ENCODE assay signal across 10 cellular contexts in genomic region chr3:12810963-12811362, GRCh38. TPM values are rescaled to one million over a fixed set of nuclear protein-coding genes. Genes with fewer than 3 reads are reported as not detected.
DNase-seq lines count a peak whose midpoint lies in the region; ATAC-seq and TF ChIP-seq lines count a peak whose summit lies in the region.
"Had no signal": no experiment of that assay in that cellular context is flagged by ENCODE, and none has a peak within 500 bp of the region (broad histone marks: within the 10 kb centered on the region; RNA-seq: fewer than 3 reads in every experiment).

No MANE protein-coding gene starts in this region.

- no peaks in the 10 kb centered on the region for H3K36me3 Mint-ChIP-seq in activated T-cell treated with anti-CD3 and anti-CD28 coated beads, Interleukin-2, amount 50 U/mL, for 24 hours (ENCODE audit: low read depth)

- CTCF ChIA-PET in OCI-LY7 (lab: Charles Lee; ENCODE audit: unreplicated experiment) = no interaction called here

- H3K4me1 ChIP-seq in OCI-LY7 (ENCODE audit: insufficient read depth, low read length, poor library complexity, severe bottlenecking) (peaks cover 9% of the 10 kb centered on the region), esophagus squamous epithelium (peaks cover 4 to 22% (median 12%) of the 10 kb centered on the region in 3 donors), spleen (peaks cover 11 to 32% (median 13%) of the 10 kb centered on the region in 6 donors)

- H3K4me1 Mint-ChIP-seq in activated T-cell treated with anti-CD3 and anti-CD28 coated beads, Interleukin-2, amount 50 U/mL, for 24 hours (ENCODE audit: low read depth) = peaks cover 9% of the 10 kb centered on the region

- no peak overlapping the region for H2AFZ ChIP-seq in OCI-LY7 (ENCODE audit: low read length)

- TF ChIP-seq CTCF in OCI-LY7 (conservative IDR thresholded peaks at IDR 0.05; ENCODE audit: low read length) = no peak
- TF ChIP-seq CTCF in esophagus squamous epithelium (IDR thresholded peaks at IDR 0.05) = no peak
- TF ChIP-seq CTCF in spleen (IDR thresholded peaks at IDR 0.05 in 8 of 11, conservative IDR thresholded peaks at IDR 0.05 in 3 of 11) = no peak

- H3K27me3 Mint-ChIP-seq in activated T-cell treated with anti-CD3 and anti-CD28 coated beads, Interleukin-2, amount 50 U/mL, for 24 hours = no peaks in the 10 kb centered on the region

- intact Hi-C loops in OCI-LY7 (cut with micrococcal nuclease; ENCODE audit: unreplicated experiment) = no loop called here
- intact Hi-C loops in esophagus squamous epithelium (cut with DNase I) = no loop called here
- intact Hi-C loops in spleen (cut with DNase I; ENCODE audit: low total_unique reads) = no loop called here

- no peak for ATAC-seq in HG02678 (IDR thresholded peaks at IDR 0.05; ENCODE audit: unreplicated experiment)
- no peak for ATAC-seq in GM18868 (IDR thresholded peaks at IDR 0.05; ENCODE audit: unreplicated experiment)

- peak overlapping the region; percentile 65 for H3K4me3 Mint-ChIP-seq in activated T-cell treated with anti-CD3 and anti-CD28 coated beads, Interleukin-2, amount 50 U/mL, for 24 hours

- no peak overlapping the region for H3K27ac ChIP-seq in OCI-LY7 (ENCODE audit: low read depth, low read length, poor library complexity, severe bottlenecking)
- peak overlapping the region in 3 of 4 donors; percentile 71 to 90 (median 85) for H3K27ac ChIP-seq in esophagus squamous epithelium
- H3K27ac ChIP-seq in spleen = peak overlapping the region in 6 of 8 donors; percentile 54 to 81 (median 76)

- POLR2A ChIA-PET in OCI-LY7 (lab: Charles Lee) = interaction anchor here (0.6 to 1.0 kb wide), 2 partner anchors 10 to 54 kb away, joined by 3 to 5 read pairs; no protein-coding TSS in a partner anchor

- TF ChIP-seq POLR2A in esophagus squamous epithelium (IDR thresholded peaks at IDR 0.05) = no peak
- no peak for TF ChIP-seq POLR2A in spleen (IDR thresholded peaks at IDR 0.05)

- H3K36me3 ChIP-seq in OCI-LY7 (ENCODE audit: insufficient read depth, low read length) (peaks cover 4% of the 10 kb centered on the region; the same call in 1 of the 2 replicates), esophagus squamous epithelium (peaks cover 0 to 16% (median 0%) of the 10 kb centered on the region in 3 donors), spleen (peaks cover 0 to 30% (median 1%) of the 10 kb centered on the region in 6 donors)

- no peaks in the 10 kb centered on the region for H3K9me3 Mint-ChIP-seq in activated T-cell treated with anti-CD3 and anti-CD28 coated beads, Interleukin-2, amount 50 U/mL, for 24 hours

- H4K20me1 ChIP-seq in OCI-LY7 (ENCODE audit: insufficient read depth, low read length) = 0 out of 2 replicates have a peak, but pooled peaks cover 6% of the 10 kb centered on the region

- H3K9me3 ChIP-seq in OCI-LY7 (ENCODE audit: low read length) (no peaks in the 10 kb centered on the region), esophagus squamous epithelium (no peaks in the 10 kb centered on the region), spleen (no peaks in the 10 kb centered on the region)

- H3K9me2 ChIP-seq in OCI-LY7 (ENCODE audit: insufficient read depth, low read length) = no peaks in the 10 kb centered on the region

- DNase-seq in activated T-cell treated with anti-CD3 and anti-CD28 coated beads, Interleukin-2, amount 50 U/mL, for 24 hours = no peak
- DNase-seq in activated T-cell treated with anti-CD3 and anti-CD28 coated beads for 4 hours (no peak), OCI-LY7 (ENCODE audit: low spot score) (no peak), esophagus squamous epithelium (lab: John Stamatoyannopoulos, UW) (no peak), spleen (peak; percentile 70)
- no peak for DNase-seq in stimulated activated CD4-positive, alpha-beta T cell treated with anti-CD3 and anti-CD28 coated beads, Interleukin-15, amount 100 ng/mL, for 24 hours

- H3K27ac Mint-ChIP-seq in activated T-cell treated with anti-CD3 and anti-CD28 coated beads, Interleukin-2, amount 50 U/mL, for 24 hours = no peak overlapping the region

- H3K27me3 ChIP-seq in esophagus squamous epithelium (no peaks in the 10 kb centered on the region), spleen (replicated peaks in 1 of 7) (no peaks in the 10 kb centered on the region)
- H3K27me3 ChIP-seq: dorsolateral prefrontal cortex had no signal

- H3K4me3 ChIP-seq in OCI-LY7 (ENCODE audit: low read depth, low read length, poor library complexity, severe bottlenecking) (no peak overlapping the region), esophagus squamous epithelium (no peak overlapping the region), spleen (peak overlapping the region in 1 of 8 donors; percentile 80)

- no TSS peak for BruUV-seq in OCI-LY7 (replicated peaks; lab: Mats Ljungman, UMichigan)

- WGBS in esophagus squamous epithelium, 2 donors = 0 to 72% methylated on average over 1 to 2 of the region's 5 CpGs
- 70 to 90% (median 79%) methylated on average over 2 to 5 of the region's 5 CpGs for WGBS in spleen, 5 donors

- H3K79me2 ChIP-seq in OCI-LY7 (ENCODE audit: insufficient read depth, low read depth, low read length) = no peaks in the 10 kb centered on the region

- peak overlapping the region; percentile 47; the same call in 1 of the 2 replicates for H3K4me2 ChIP-seq in OCI-LY7 (ENCODE audit: low read length)

RNA-seq across cellular contexts. Expression of gene CAND2, which starts 14.5 kb away (rescaled TPM):
- 8.9 and 11.0 TPM in 2 replicates for total RNA-seq in OCI-LY7 (2014; rRNA removed; shearing (Covaris generic))
- 4.0 and 4.1 TPM in 2 replicates for total RNA-seq in OCI-LY7 (2022)
- total RNA-seq in esophagus squamous epithelium = 1 to 10 TPM in 1 of 4 donors, under 1 TPM in 3; 0.61 to 1.7 (median 0.91) TPM
- 10 to 100 TPM in 1 of 7 donors, 1 to 10 TPM in 6; 4.0 to 12.2 (median 8.0) TPM for total RNA-seq in spleen
- polyA plus RNA-seq in spleen = 1 to 10 TPM in 1 of 3 donors, under 1 TPM in 2; 0.78 to 2.6 (median 0.88) TPM

RNA-seq across cellular contexts. Expression of gene RPL32, which starts 30.4 kb away (rescaled TPM):
- total RNA-seq in OCI-LY7 (2014; rRNA removed; shearing (Covaris generic)) = 3,339 and 3,717 TPM in 2 replicates
- 2,099 and 2,324 TPM in 2 replicates for total RNA-seq in OCI-LY7 (2022)
- total RNA-seq in esophagus squamous epithelium = 100 to 1,000 TPM; 657 to 937 (median 873) TPM
- 1,000 to 10,000 TPM in 6 of 7 donors, 100 to 1,000 TPM in 1; 911 to 1,835 (median 1,346) TPM for total RNA-seq in spleen
- polyA plus RNA-seq in spleen = 1,000 to 10,000 TPM; 3,289 to 6,164 (median 6,022) TPM

RNA-seq across cellular contexts. Expression of gene TMEM40, which starts 51.9 kb away (rescaled TPM):
- total RNA-seq in OCI-LY7 (2014; rRNA removed; shearing (Covaris generic)) = not detected in 2 replicates
- total RNA-seq in OCI-LY7 (2022) (not detected in 2 replicates), esophagus squamous epithelium (10 to 100 TPM; 43.9 to 79.1 (median 53.4) TPM), spleen (1 to 10 TPM in 5 of 7 donors, under 1 TPM in 2; 0.56 to 3.8 (median 2.4) TPM)
- 1 to 10 TPM in 1 of 3 donors, under 1 TPM in 2; 0.29 to 1.6 (median 0.59) TPM for polyA plus RNA-seq in spleen
- total RNA-seq: myocyte had no signal

Comparison
In these comparisons a context has a peak if more than half of its experiments do, and no peak if none do; other contexts are left out.
1. RNA of gene TMEM40, which starts 51.9 kb away (total RNA-seq): 43.9 to 79.1 TPM in esophagus squamous epithelium; 0.56 to 3.8 TPM in spleen and not detected in OCI-LY7; every median in the first group is over 4 times any median in the second.